ENCODE assay signal across 8 cellular contexts in genomic region chr17:21019976-21020575, GRCh38. TPM values are rescaled to one million over a fixed set of nuclear protein-coding genes. Genes with fewer than 3 reads are reported as not detected.
A peak's percentile ranks its signal among the peaks of the same experiment; 100 is the strongest.
DNase-seq lines count a peak whose midpoint lies in the region; ATAC-seq and TF ChIP-seq lines count a peak whose summit lies in the region.

No MANE protein-coding gene starts in this region.

- H3K27me3 ChIP-seq in BJ (ENCODE audit: control insufficient read depth, insufficient read depth, low read length) (no peaks in the 10 kb centered on the region), endodermal cell (ENCODE audit: control insufficient read depth, insufficient read depth, low read length, poor library complexity, severe bottlenecking) (no peaks in the 10 kb centered on the region), neural progenitor cell (no peaks in the 10 kb centered on the region)

- CTCF ChIA-PET in BJ (lab: Yijun Ruan, JAX): no interaction called here

- H3K9me3 Mint-ChIP-seq in endodermal cell: no peaks in the 10 kb centered on the region
- no peaks in the 10 kb centered on the region for H3K9me3 Mint-ChIP-seq in neural progenitor cell

- peaks cover 93% of the 10 kb centered on the region for H3K36me3 Mint-ChIP-seq in endodermal cell (ENCODE audit: low read depth)
- H3K36me3 Mint-ChIP-seq in neural progenitor cell: peaks cover 66% of the 10 kb centered on the region

- H3F3A ChIP-seq in neural progenitor cell (ENCODE audit: low read depth): peaks cover 12% of the 10 kb centered on the region

- H4K20me1 ChIP-seq in neural progenitor cell (ENCODE audit: low read depth): peaks cover 100% of the 10 kb centered on the region

- POLR2A ChIA-PET in BJ (lab: Charles Lee): no interaction called here

- ATAC-seq in GM19455 (IDR thresholded peaks at IDR 0.05; ENCODE audit: unreplicated experiment) (no peak), GM18498 (IDR thresholded peaks at IDR 0.05; ENCODE audit: unreplicated experiment) (no peak)

- 80 to 94% methylated on average over 4 to 6 of the region's 6 CpGs for WGBS in endodermal cell (ENCODE audit: insufficient coverage in 1 of 2, insufficient read length in 1 of 2), 2 experiments

- no peak overlapping the region for H3K4me2 ChIP-seq in neural progenitor cell

- peaks cover 6% of the 10 kb centered on the region for H3K4me1 Mint-ChIP-seq in endodermal cell
- H3K4me1 Mint-ChIP-seq in neural progenitor cell: no peaks in the 10 kb centered on the region

- DNase-seq in BJ (ENCODE audit: low read depth): no peak
- peak; percentile 48 for DNase-seq in GM20000 (ENCODE audit: low spot score)
- peak in 3 of 5 donors; percentile 28 to 45 (median 36) for DNase-seq in T-helper 1 cell
- peak; percentile 85 for DNase-seq in endodermal cell
- peak; percentile 29 for DNase-seq in neural progenitor cell (ENCODE audit: low spot score)
- DNase-seq in NCI-H187 treated with DMSO at 0.1 percent for 48 hours (lab: John Stamatoyannopoulos, UW): no peak

- H3K4me3 ChIP-seq in BJ (ENCODE audit: low read depth, low read length): no peak overlapping the region
- H3K4me3 ChIP-seq in endodermal cell (ENCODE audit: low read length): no peak overlapping the region
- no peak overlapping the region for H3K4me3 ChIP-seq in neural progenitor cell

- H3K9ac ChIP-seq in endodermal cell (ENCODE audit: extremely low read depth, low read length, poor library complexity, severe bottlenecking) (no peak overlapping the region), neural progenitor cell (no peak overlapping the region)

- no peaks in the 10 kb centered on the region for H3K9me3 ChIP-seq in endodermal cell (ENCODE audit: control insufficient read depth, low read length)
- no peaks in the 10 kb centered on the region for H3K9me3 ChIP-seq in neural progenitor cell (ENCODE audit: low read depth)

- H3K4me1 ChIP-seq in endodermal cell (ENCODE audit: control insufficient read depth, insufficient read depth, low read length): peaks cover 5% of the 10 kb centered on the region
- no peaks in the 10 kb centered on the region for H3K4me1 ChIP-seq in neural progenitor cell

- TF ChIP-seq CTCF in BJ (IDR thresholded peaks at IDR 0.05; ENCODE audit: insufficient read depth, low read depth, low read length) (peak; percentile 30; the same call in 1 of the 2 replicates), GM20000 (IDR thresholded peaks at IDR 0.05; ENCODE audit: extremely low read depth, missing control alignments) (peak; percentile 32), endodermal cell (conservative IDR thresholded peaks at IDR 0.05) (peak; percentile 59), neural progenitor cell (IDR thresholded peaks at IDR 0.05) (peak; percentile 32)

- H3K36me3 ChIP-seq in BJ (ENCODE audit: control insufficient read depth, insufficient read depth, low read length): peaks cover 46% of the 10 kb centered on the region
- H3K36me3 ChIP-seq in endodermal cell (ENCODE audit: control insufficient read depth, insufficient read depth, low read length): peaks cover 93% of the 10 kb centered on the region
- H3K36me3 ChIP-seq in neural progenitor cell: peaks cover 19% of the 10 kb centered on the region

- peaks cover 100% of the 10 kb centered on the region for H3K79me2 ChIP-seq in neural progenitor cell (ENCODE audit: low read depth)

- H3K27ac ChIP-seq in endodermal cell (ENCODE audit: low read depth, low read length) (no peak overlapping the region), neural progenitor cell (no peak overlapping the region)

- H3K27ac Mint-ChIP-seq in endodermal cell (peak overlapping the region; percentile 41), neural progenitor cell (no peak overlapping the region)

- no peak overlapping the region for H2AFZ ChIP-seq in neural progenitor cell (replicated peaks)

- H3K27me3 Mint-ChIP-seq in endodermal cell (ENCODE audit: insufficient read depth): no peaks in the 10 kb centered on the region
- H3K27me3 Mint-ChIP-seq in neural progenitor cell (ENCODE audit: insufficient read depth, low read depth): peaks cover 6% of the 10 kb centered on the region

- H3K4me3 Mint-ChIP-seq in endodermal cell (no peak overlapping the region), neural progenitor cell (no peak overlapping the region)

RNA-seq across cellular contexts. Expression of gene USP22, which starts 22.7 kb away (rescaled TPM):
- polyA plus RNA-seq in BJ (2011; rRNA removed): 169 and 212 TPM in 2 replicates
- 192 and 244 TPM in 2 replicates for polyA minus RNA-seq in BJ (2011; rRNA and poly(A)+ RNA removed)
- 100 to 1,000 TPM; 379 to 396 TPM for total RNA-seq in endodermal cell
- 222 TPM for polyA plus RNA-seq in endodermal cell (2013, experiment 1 of 2)
- polyA plus RNA-seq in endodermal cell (2013, experiment 2 of 2): 219 TPM
- 192 and 244 TPM in 2 replicates for total RNA-seq in neural progenitor cell (ENCODE audit: low replicate concordance)

Comparison
In these comparisons a context has a peak if more than half of its experiments do, and no peak if none do; other contexts are left out.
1. DNase-seq: peak in GM20000 (single experiment), T-helper 1 cell (3 of 5), endodermal cell (single experiment) and neural progenitor cell (single experiment); none in BJ (single experiment) and NCI-H187 treated with DMSO at 0.1 percent for 48 hours (single experiment).
2. Peak in every context shown above with its lines, with median percentiles within 50 percentile points of each other: CTCF ChIP-seq.